9 cellular contexts compared by ENCODE assay signal in the genomic region with DNA sequence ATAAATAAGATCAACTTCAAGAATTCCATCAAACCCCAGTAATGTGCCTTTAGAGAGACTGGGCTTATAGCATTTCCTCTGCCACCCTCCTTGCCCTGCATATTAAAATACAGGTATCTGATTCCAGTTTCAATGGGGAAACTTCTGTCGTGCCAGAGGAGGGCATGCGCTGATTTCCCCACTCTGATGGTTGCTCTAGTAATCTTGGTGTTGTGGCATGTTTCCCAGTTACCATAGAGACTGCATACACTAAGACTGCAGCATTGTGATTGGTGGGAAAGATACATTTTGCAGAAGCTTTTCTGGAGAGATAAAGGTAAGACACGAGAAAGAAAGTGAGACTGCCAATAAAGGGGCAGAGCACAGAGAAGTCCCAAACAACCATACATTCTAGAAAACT.
DNase-seq lines count a peak whose midpoint lies in the region; ATAC-seq and TF ChIP-seq lines count a peak whose summit lies in the region.
"Had no signal": no experiment of that assay in that cellular context is flagged by ENCODE, and none has a peak within 500 bp of the region (broad histone marks: within the 10 kb centered on the region; RNA-seq: fewer than 3 reads in every experiment).

No MANE protein-coding gene starts in this region.

- CTCF ChIA-PET in HEK293T (lab: Yijun Ruan, JAX), result no interaction called here

- TF ChIP-seq CTCF in GM12864 (IDR thresholded peaks at IDR 0.05; ENCODE audit: low read depth, low read length, missing control alignments), result no peak

- H3K27me3 Mint-ChIP-seq in T-helper 17 cell, result no peaks in the 10 kb centered on the region
- H3K27me3 Mint-ChIP-seq: dendritic cell treated with granulocyte-macrophage colony-stimulating factor and Interleukin-4, amounts not matched to agents 40 ng/mL and 50 ng/mL, for 4 days had no signal

- ATAC-seq in T-helper 17 cell (peak; percentile 84), HG02981 (IDR thresholded peaks at IDR 0.05; ENCODE audit: unreplicated experiment) (no peak)

- DNase-seq in GM12864 (ENCODE audit: low read depth) (peak; percentile 33), HEK293T (ENCODE audit: extremely low spot score) (peak; percentile 11), T-helper 17 cell (no peak), iPS-NIHi11 (ENCODE audit: low spot score) (peak; percentile 55), NCI-H510A treated with DMSO at 0.1 percent for 48 hours (lab: John Stamatoyannopoulos, UW) (no peak)
- DNase-seq in NK-92 treated with Interleukin-12 subunit alpha and Interleukin-12 subunit beta, amount 100 ng/mL, for 24 hours (lab: John Stamatoyannopoulos, UW), result no peak
- DNase-seq in effector CD8-positive, alpha-beta T cell (lab: John Stamatoyannopoulos, UW), result no peak

- H3K9me3 ChIP-seq in T-helper 17 cell (ENCODE audit: control insufficient read depth, low read length, poor library complexity, severe bottlenecking), result no peaks in the 10 kb centered on the region

- H3K4me1 Mint-ChIP-seq in T-helper 17 cell, result peaks cover 5% of the 10 kb centered on the region

- no peak overlapping the region for H3K27ac Mint-ChIP-seq in T-helper 17 cell
- H3K27ac Mint-ChIP-seq: dendritic cell treated with granulocyte-macrophage colony-stimulating factor and Interleukin-4, amounts not matched to agents 40 ng/mL and 50 ng/mL, for 4 days had no signal

- POLR2A ChIA-PET in HEK293T (lab: Yijun Ruan, JAX), result no interaction called here

- no peak overlapping the region for H3K4me3 Mint-ChIP-seq in T-helper 17 cell
- H3K4me3 Mint-ChIP-seq: dendritic cell treated with granulocyte-macrophage colony-stimulating factor and Interleukin-4, amounts not matched to agents 40 ng/mL and 50 ng/mL, for 4 days had no signal

- H3K4me3 ChIP-seq in GM12864 (ENCODE audit: low read depth, low read length), result no peak overlapping the region

- peaks cover 5% of the 10 kb centered on the region for H3K36me3 Mint-ChIP-seq in T-helper 17 cell (ENCODE audit: low read depth)

TF ChIP-seq in HEK293T, 16 proteins besides CTCF, POLR2A, EP300 and RAD21:
- TF ChIP-seq HDGF (IDR thresholded peaks at IDR 0.05; ENCODE audit: borderline replicate concordance) (no peak), TARDBP (IDR thresholded peaks at IDR 0.05) (no peak), LEF1 (IDR thresholded peaks at IDR 0.05; ENCODE audit: borderline replicate concordance) (no peak), L3MBTL2 (conservative IDR thresholded peaks at IDR 0.05) (no peak), SUZ12 (IDR thresholded peaks at IDR 0.05) (no peak), SP1 (IDR thresholded peaks at IDR 0.05) (no peak), BHLHE40 (IDR thresholded peaks at IDR 0.05; ENCODE audit: borderline replicate concordance) (no peak), FOXA1 (IDR thresholded peaks at IDR 0.05) (no peak), ARNT (IDR thresholded peaks at IDR 0.05) (no peak), CTBP1 (IDR thresholded peaks at IDR 0.05; ENCODE audit: borderline replicate concordance) (no peak), ELF4 (IDR thresholded peaks at IDR 0.05) (no peak), FOXM1 (IDR thresholded peaks at IDR 0.05; ENCODE audit: borderline replicate concordance) (no peak), FOXK2 (IDR thresholded peaks at IDR 0.05) (no peak), NFRKB (IDR thresholded peaks at IDR 0.05) (no peak), ZNF384 (IDR thresholded peaks at IDR 0.05) (no peak)
- TF ChIP-seq, protein P1, sequence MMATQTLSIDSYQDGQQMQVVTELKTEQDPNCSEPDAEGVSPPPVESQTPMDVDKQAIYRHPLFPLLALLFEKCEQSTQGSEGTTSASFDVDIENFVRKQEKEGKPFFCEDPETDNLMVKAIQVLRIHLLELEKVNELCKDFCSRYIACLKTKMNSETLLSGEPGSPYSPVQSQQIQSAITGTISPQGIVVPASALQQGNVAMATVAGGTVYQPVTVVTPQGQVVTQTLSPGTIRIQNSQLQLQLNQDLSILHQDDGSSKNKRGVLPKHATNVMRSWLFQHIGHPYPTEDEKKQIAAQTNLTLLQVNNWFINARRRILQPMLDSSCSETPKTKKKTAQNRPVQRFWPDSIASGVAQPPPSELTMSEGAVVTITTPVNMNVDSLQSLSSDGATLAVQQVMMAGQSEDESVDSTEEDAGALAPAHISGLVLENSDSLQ (IDR thresholded peaks at IDR 0.05), result no peak

Comparison
In these comparisons a context has a peak if more than half of its experiments do, and no peak if none do; other contexts are left out.
1. DNase-seq: peak in GM12864 (single experiment), HEK293T (single experiment) and iPS-NIHi11 (single experiment); none in T-helper 17 cell (0 of 3), NCI-H510A treated with DMSO at 0.1 percent for 48 hours (single experiment), NK-92 treated with Interleukin-12 subunit alpha and Interleukin-12 subunit beta, amount 100 ng/mL, for 24 hours (single experiment) and effector CD8-positive, alpha-beta T cell (single experiment).